In the genomic region with DNA sequence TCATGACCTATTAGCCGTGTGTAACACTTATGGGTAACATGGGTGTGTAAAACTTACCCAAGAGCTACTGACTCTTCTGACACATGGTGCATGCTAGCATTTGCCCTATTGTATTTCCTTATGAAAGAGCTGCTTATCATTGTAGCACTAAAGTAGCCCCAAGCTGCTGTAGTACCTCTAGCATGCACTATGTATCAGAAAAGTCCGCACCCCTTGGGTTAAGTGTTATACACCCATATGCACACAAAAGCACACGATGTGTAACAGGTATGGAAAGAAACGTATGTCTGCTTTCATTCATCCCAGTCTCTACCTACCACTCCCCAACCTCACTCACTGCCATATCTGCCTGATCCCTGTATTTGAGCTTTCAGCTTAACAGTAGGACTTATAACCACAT, we compare ENCODE assay signal across 27 cellular contexts.
"Had no signal": no experiment of that assay in that cellular context is flagged by ENCODE, and none has a peak within 500 bp of the region (broad histone marks: within the 10 kb centered on the region; RNA-seq: fewer than 3 reads in every experiment).

No MANE protein-coding gene starts in this region.

- H3K36me3 ChIP-seq: thoracic aorta had no signal

- H3K9me3 Mint-ChIP-seq: activated B cell treated with CpG ODN at 0.5 μM for 24 hours; activated T-cell treated with anti-CD3 and anti-CD28 coated beads, Interleukin-2, amount 50 U/mL, for 4 hours; activated T-helper 2 cell treated with anti-CD3 and anti-CD28 coated beads, Interferon-gamma antibody, Interleukin-2, Interleukin-4, amounts not matched to agents 10 μg/mL and 5 μg/mL and 100 μg/mL, durations not matched to agents 14 hours and 24 hours and 36 hours; brain; mesothelial cell of epicardium; natural killer cell; T-helper 1 cell treated with Interleukin-12 subunit alpha and Interleukin-12 subunit beta and Interleukin-4 antibody, amounts not matched to agents 30 μg/mL and 1 μg/mL, for 36 hours had no signal

- H3K36me3 Mint-ChIP-seq: natural killer cell had no signal

- H3K27ac Mint-ChIP-seq: activated B cell treated with CpG ODN at 0.5 μM for 24 hours; activated T-helper 2 cell treated with anti-CD3 and anti-CD28 coated beads, Interferon-gamma antibody, Interleukin-2, Interleukin-4, amounts not matched to agents 10 μg/mL and 5 μg/mL and 100 μg/mL, durations not matched to agents 14 hours and 24 hours and 36 hours; mesothelial cell of epicardium; natural killer cell; T-helper 1 cell treated with Interleukin-12 subunit alpha and Interleukin-12 subunit beta and Interleukin-4 antibody, amounts not matched to agents 30 μg/mL and 1 μg/mL, for 36 hours had no signal

- H3K4me3 ChIP-seq: gastrocnemius medialis, thoracic aorta, upper lobe of left lung had no signal

- H3K27me3 ChIP-seq: gastrocnemius medialis, neutrophil, upper lobe of left lung had no signal

- FAIRE-seq: endothelial cell of umbilical vein had no signal

- H3K4me3 Mint-ChIP-seq: activated B cell treated with CpG ODN at 0.5 μM for 24 hours; activated T-cell treated with anti-CD3 and anti-CD28 coated beads, Interleukin-2, amount 50 U/mL, for 4 hours; brain; mesothelial cell of epicardium; natural killer cell; T-helper 1 cell treated with Interleukin-12 subunit alpha and Interleukin-12 subunit beta and Interleukin-4 antibody, amounts not matched to agents 30 μg/mL and 1 μg/mL, for 36 hours had no signal

- ATAC-seq: activated T-cell treated with anti-CD3 and anti-CD28 coated beads, Interleukin-2, amount 50 U/mL, for 4 hours; esophagus mucosa; gastrocnemius medialis; left ventricle myocardium superior; natural killer cell had no signal

- H3K27me3 Mint-ChIP-seq: activated B cell treated with CpG ODN at 0.5 μM for 24 hours, brain had no signal

- DNase-seq: activated B cell treated with CpG ODN at 0.5 μM for 24 hours; activated CD4-positive, alpha-beta T cell treated with anti-CD3 and anti-CD28 coated beads for 4 hours; activated CD4-positive, alpha-beta T cell treated with anti-CD3 and anti-CD28 coated beads, Interleukin-2, amount 50 U/mL, for 48 hours; activated CD8-positive, alpha-beta memory T cell treated with anti-CD3 and anti-CD28 coated beads, Interleukin-2, amount 50 U/mL, for 48 hours; activated naive CD4-positive, alpha-beta T cell; activated T-cell treated with anti-CD3 and anti-CD28 coated beads, Interleukin-2, amount 50 U/mL, for 4 hours; anterior cingulate cortex; caudate nucleus; effector memory CD4-positive, alpha-beta T cell; gastrocnemius medialis; hippocampal formation; left ventricle myocardium superior; mammary epithelial cell; natural killer cell; posterior cingulate gyrus; stimulated activated CD4-positive, alpha-beta T cell treated with anti-CD3 and anti-CD28 coated beads, Interleukin-2, amount 100 ng/mL, for 48 hours; stimulated activated naive CD4-positive, alpha-beta T cell; T1000; upper lobe of left lung had no signal

- H3K27ac ChIP-seq: neutrophil had no signal

- H3K9me3 ChIP-seq: gastrocnemius medialis, neutrophil, thoracic aorta, upper lobe of left lung had no signal
